1 cellular context compared by ENCODE assay signal in the genomic region with DNA sequence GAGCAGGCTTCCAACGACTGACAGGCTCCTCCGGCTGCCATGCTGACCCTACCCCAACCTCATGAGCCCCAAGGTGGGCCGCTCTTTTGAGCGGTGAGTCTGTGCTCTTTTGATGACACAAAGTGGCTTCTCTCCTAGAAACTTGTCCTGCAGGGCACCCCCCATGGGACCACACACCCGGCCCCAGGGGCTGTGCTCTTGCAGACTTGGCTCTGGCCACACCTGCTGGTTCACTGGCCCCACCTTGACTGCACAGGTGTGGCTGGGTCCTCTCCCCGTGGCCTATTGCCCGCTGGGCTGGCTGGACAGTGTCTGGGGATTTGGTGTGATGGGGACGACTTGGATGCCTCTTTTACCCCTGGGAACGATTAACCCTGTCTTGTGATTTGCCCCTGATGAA.
TF ChIP-seq lines count a peak whose summit lies in the region.

No MANE protein-coding gene starts in this region.

TF ChIP-seq in H1, 55 proteins besides CTCF, POLR2A, EP300 and RAD21:
- TF ChIP-seq NRF1 (IDR thresholded peaks at IDR 0.05; ENCODE audit: low read depth, low read length) (no peak), CBX5 (IDR thresholded peaks at IDR 0.05; ENCODE audit: low read depth, low read length) (no peak), POLR2AphosphoS5 (IDR thresholded peaks at IDR 0.05; ENCODE audit: low read depth, low read length) (no peak), HDAC6 (IDR thresholded peaks at IDR 0.05; ENCODE audit: low read depth, low read length) (no peak), CREB1 (IDR thresholded peaks at IDR 0.05) (no peak), CHD2 (IDR thresholded peaks at IDR 0.05; ENCODE audit: low read length) (no peak), KDM5A (IDR thresholded peaks at IDR 0.05; ENCODE audit: low read length) (no peak), SUZ12 (IDR thresholded peaks at IDR 0.05; ENCODE audit: low read length) (no peak)
- TF ChIP-seq, protein P1, sequence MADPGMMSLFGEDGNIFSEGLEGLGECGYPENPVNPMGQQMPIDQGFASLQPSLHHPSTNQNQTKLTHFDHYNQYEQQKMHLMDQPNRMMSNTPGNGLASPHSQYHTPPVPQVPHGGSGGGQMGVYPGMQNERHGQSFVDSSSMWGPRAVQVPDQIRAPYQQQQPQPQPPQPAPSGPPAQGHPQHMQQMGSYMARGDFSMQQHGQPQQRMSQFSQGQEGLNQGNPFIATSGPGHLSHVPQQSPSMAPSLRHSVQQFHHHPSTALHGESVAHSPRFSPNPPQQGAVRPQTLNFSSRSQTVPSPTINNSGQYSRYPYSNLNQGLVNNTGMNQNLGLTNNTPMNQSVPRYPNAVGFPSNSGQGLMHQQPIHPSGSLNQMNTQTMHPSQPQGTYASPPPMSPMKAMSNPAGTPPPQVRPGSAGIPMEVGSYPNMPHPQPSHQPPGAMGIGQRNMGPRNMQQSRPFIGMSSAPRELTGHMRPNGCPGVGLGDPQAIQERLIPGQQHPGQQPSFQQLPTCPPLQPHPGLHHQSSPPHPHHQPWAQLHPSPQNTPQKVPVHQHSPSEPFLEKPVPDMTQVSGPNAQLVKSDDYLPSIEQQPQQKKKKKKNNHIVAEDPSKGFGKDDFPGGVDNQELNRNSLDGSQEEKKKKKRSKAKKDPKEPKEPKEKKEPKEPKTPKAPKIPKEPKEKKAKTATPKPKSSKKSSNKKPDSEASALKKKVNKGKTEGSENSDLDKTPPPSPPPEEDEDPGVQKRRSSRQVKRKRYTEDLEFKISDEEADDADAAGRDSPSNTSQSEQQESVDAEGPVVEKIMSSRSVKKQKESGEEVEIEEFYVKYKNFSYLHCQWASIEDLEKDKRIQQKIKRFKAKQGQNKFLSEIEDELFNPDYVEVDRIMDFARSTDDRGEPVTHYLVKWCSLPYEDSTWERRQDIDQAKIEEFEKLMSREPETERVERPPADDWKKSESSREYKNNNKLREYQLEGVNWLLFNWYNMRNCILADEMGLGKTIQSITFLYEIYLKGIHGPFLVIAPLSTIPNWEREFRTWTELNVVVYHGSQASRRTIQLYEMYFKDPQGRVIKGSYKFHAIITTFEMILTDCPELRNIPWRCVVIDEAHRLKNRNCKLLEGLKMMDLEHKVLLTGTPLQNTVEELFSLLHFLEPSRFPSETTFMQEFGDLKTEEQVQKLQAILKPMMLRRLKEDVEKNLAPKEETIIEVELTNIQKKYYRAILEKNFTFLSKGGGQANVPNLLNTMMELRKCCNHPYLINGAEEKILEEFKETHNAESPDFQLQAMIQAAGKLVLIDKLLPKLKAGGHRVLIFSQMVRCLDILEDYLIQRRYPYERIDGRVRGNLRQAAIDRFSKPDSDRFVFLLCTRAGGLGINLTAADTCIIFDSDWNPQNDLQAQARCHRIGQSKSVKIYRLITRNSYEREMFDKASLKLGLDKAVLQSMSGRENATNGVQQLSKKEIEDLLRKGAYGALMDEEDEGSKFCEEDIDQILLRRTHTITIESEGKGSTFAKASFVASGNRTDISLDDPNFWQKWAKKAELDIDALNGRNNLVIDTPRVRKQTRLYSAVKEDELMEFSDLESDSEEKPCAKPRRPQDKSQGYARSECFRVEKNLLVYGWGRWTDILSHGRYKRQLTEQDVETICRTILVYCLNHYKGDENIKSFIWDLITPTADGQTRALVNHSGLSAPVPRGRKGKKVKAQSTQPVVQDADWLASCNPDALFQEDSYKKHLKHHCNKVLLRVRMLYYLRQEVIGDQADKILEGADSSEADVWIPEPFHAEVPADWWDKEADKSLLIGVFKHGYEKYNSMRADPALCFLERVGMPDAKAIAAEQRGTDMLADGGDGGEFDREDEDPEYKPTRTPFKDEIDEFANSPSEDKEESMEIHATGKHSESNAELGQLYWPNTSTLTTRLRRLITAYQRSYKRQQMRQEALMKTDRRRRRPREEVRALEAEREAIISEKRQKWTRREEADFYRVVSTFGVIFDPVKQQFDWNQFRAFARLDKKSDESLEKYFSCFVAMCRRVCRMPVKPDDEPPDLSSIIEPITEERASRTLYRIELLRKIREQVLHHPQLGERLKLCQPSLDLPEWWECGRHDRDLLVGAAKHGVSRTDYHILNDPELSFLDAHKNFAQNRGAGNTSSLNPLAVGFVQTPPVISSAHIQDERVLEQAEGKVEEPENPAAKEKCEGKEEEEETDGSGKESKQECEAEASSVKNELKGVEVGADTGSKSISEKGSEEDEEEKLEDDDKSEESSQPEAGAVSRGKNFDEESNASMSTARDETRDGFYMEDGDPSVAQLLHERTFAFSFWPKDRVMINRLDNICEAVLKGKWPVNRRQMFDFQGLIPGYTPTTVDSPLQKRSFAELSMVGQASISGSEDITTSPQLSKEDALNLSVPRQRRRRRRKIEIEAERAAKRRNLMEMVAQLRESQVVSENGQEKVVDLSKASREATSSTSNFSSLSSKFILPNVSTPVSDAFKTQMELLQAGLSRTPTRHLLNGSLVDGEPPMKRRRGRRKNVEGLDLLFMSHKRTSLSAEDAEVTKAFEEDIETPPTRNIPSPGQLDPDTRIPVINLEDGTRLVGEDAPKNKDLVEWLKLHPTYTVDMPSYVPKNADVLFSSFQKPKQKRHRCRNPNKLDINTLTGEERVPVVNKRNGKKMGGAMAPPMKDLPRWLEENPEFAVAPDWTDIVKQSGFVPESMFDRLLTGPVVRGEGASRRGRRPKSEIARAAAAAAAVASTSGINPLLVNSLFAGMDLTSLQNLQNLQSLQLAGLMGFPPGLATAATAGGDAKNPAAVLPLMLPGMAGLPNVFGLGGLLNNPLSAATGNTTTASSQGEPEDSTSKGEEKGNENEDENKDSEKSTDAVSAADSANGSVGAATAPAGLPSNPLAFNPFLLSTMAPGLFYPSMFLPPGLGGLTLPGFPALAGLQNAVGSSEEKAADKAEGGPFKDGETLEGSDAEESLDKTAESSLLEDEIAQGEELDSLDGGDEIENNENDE (IDR thresholded peaks at IDR 0.05; ENCODE audit: insufficient replicate concordance, low read length), result no peak
